In the genomic region with DNA sequence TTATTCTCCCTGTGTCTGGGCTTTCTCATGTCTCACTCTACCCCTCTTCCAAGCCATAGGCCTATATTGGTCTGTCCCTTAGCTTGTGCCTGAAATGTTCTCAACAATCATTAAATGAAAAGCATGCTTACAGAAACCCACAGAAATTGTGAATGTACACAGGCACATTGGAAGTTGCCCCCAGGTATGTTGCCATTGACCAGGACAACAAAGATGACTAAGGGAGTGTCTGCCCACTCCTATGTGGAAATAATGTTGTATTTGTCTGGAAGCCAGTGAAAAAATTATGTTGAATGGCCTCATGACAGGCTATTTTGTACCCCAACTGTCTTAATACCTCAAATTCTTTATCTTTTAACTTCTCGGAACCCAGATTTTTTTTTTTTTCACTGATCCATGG, we compare ENCODE assay signal across 16 cellular contexts.
"Had no signal": no experiment of that assay in that cellular context is flagged by ENCODE, and none has a peak within 500 bp of the region (broad histone marks: within the 10 kb centered on the region; RNA-seq: fewer than 3 reads in every experiment).

No MANE protein-coding gene starts in this region.

- H3K4me1 ChIP-seq: adrenal gland, testis had no signal

- H3K27me3 ChIP-seq: adrenal gland, left lung, testis, upper lobe of right lung had no signal

- H3K9me3 Mint-ChIP-seq: central memory CD8-positive, alpha-beta T cell; memory B cell; nephron had no signal

- H3K9me3 ChIP-seq: adrenal gland, left lung, testis, upper lobe of right lung had no signal

- H3K27ac ChIP-seq: adrenal gland, left lung, testis, upper lobe of right lung had no signal

- DNase-seq: activated CD4-positive, alpha-beta memory T cell treated with anti-CD3 and anti-CD28 coated beads, Interleukin-2, amount 10 ng/mL, durations not matched to agents 7 days and 5 days; activated CD8-positive, alpha-beta memory T cell treated with anti-CD3 and anti-CD28 coated beads, Interleukin-2, amount 50 U/mL, for 4 hours; activated naive CD4-positive, alpha-beta T cell treated with Interleukin-2 at 50 U/mL for 16 hours; adrenal gland; effector memory CD4-positive, alpha-beta T cell; left lung; occipital lobe; stimulated activated CD4-positive, alpha-beta T cell treated with anti-CD3 and anti-CD28 coated beads, Interleukin-15, amount 100 ng/mL, for 24 hours; stimulated activated CD4-positive, alpha-beta T cell treated with anti-CD3 and anti-CD28 coated beads, Interleukin-4, amount 100 ng/mL, for 4 hours; stimulated activated naive CD8-positive, alpha-beta T cell treated with anti-CD3 and anti-CD28 coated beads, Interleukin-15, amount 100 ng/mL, for 72 hours; testis; upper lobe of right lung had no signal

- ATAC-seq: stimulated activated naive CD8-positive, alpha-beta T cell treated with anti-CD3 and anti-CD28 coated beads, Interleukin-15, amount 100 ng/mL, for 72 hours; upper lobe of right lung had no signal

- H3K4me3 ChIP-seq: adrenal gland, left lung, testis, upper lobe of right lung had no signal

- H3K36me3 Mint-ChIP-seq: memory B cell had no signal

- H3K27me3 Mint-ChIP-seq: activated CD4-positive, alpha-beta memory T cell treated with anti-CD3 and anti-CD28 coated beads, Interleukin-2, amount 10 ng/mL, durations not matched to agents 7 days and 5 days; central memory CD8-positive, alpha-beta T cell; stimulated activated naive CD8-positive, alpha-beta T cell treated with anti-CD3 and anti-CD28 coated beads, Interleukin-15, amount 100 ng/mL, for 72 hours had no signal

- H3K36me3 ChIP-seq: adrenal gland, left lung, upper lobe of right lung had no signal

- H3K27ac Mint-ChIP-seq: activated CD4-positive, alpha-beta memory T cell treated with anti-CD3 and anti-CD28 coated beads, Interleukin-2, amount 10 ng/mL, durations not matched to agents 7 days and 5 days; memory B cell; nephron; stimulated activated naive CD8-positive, alpha-beta T cell treated with anti-CD3 and anti-CD28 coated beads, Interleukin-15, amount 100 ng/mL, for 72 hours; T-helper 1 cell treated with Interleukin-12 subunit alpha and Interleukin-12 subunit beta and Interleukin-4 antibody, amounts not matched to agents 30 μg/mL and 1 μg/mL, for 36 hours had no signal

- H3K4me3 Mint-ChIP-seq: activated CD4-positive, alpha-beta memory T cell treated with anti-CD3 and anti-CD28 coated beads, Interleukin-2, amount 10 ng/mL, durations not matched to agents 7 days and 5 days; central memory CD8-positive, alpha-beta T cell; memory B cell; nephron; stimulated activated naive CD8-positive, alpha-beta T cell treated with anti-CD3 and anti-CD28 coated beads, Interleukin-15, amount 100 ng/mL, for 72 hours; T-helper 1 cell treated with Interleukin-12 subunit alpha and Interleukin-12 subunit beta and Interleukin-4 antibody, amounts not matched to agents 30 μg/mL and 1 μg/mL, for 36 hours had no signal
